5 cellular contexts compared by ENCODE assay signal in the genomic region with DNA sequence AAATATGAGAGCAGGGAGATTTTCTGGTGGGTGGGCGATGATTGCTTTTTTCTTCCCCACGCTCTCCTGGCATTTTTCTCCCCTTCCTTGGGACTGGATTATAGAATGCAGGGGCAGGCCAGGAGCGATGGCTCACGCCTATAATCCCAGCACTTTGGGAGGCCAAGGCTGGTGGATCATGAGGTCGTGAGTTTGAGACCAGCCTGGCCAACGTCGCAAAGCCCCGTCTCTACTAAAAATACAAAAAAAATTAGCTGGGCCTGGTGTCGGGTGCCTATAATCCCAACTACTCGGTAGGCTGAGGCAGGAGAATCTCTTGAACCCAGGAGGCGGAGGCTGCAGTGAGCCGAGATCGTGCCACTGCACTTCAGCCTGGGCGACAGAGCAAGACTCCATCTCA. TPM values are rescaled to one million over a fixed set of nuclear protein-coding genes. Genes with fewer than 3 reads are reported as not detected.
"Had no signal": no experiment of that assay in that cellular context is flagged by ENCODE, and none has a peak within 500 bp of the region (broad histone marks: within the 10 kb centered on the region; RNA-seq: fewer than 3 reads in every experiment).

No MANE protein-coding gene starts in this region.

RNA-seq across cellular contexts. Expression of a gene that starts 56.0 kb away (rescaled TPM):
- total RNA-seq: M059J, PC-3, Peyer's patch, Right ventricle myocardium superior, SJSA1 had no signal
